In the genomic region with DNA sequence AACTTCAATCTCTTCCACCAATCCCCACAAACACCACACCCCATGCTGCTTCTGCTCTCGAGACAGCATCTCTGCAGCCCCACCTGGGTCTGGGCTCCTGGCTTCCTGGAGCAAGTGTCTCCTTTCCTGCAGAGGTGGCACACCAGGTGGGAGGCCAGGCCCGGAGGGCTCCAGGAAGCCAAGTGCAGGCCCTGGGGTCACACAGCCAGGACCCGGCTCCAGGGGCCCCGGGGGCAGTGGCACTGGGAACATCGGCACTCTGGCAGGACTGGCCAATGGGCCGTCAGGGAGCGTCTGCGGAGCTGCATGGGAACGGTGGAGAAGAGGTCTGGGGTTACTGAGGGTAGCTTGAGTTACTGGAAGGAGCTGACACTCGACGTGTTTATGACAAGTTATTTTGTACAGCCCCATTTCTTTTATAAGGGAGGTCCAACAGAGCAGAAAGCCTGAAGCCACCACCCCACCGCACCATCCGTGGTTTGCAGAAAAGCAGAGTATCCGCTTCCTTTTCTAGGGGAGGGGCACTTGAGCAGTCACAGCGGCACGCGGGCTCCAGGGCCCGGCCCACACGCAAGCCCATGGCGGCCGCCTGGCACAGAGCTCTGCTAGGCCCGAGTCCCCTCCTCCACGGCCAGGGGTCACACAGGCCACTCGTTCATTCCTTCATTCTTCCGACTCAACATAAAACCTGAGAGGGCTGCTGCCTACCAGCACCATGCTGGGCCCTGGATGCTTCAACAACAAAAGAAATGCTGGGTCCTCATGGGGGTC, we compare ENCODE assay signal across 21 cellular contexts. TPM values are rescaled to one million over a fixed set of nuclear protein-coding genes. Genes with fewer than 3 reads are reported as not detected.
A peak's percentile ranks its signal among the peaks of the same experiment; 100 is the strongest.
DNase-seq lines count a peak whose midpoint lies in the region; ATAC-seq, FAIRE-seq and TF ChIP-seq lines count a peak whose summit lies in the region.
"Had no signal": no experiment of that assay in that cellular context is flagged by ENCODE, and none has a peak within 500 bp of the region (broad histone marks: within the 10 kb centered on the region; RNA-seq: fewer than 3 reads in every experiment).

No MANE protein-coding gene starts in this region.

- H3K14ac ChIP-seq in H1 (ENCODE audit: insufficient read length) (no peak overlapping the region), neuronal stem cell (ENCODE audit: low read length) (no peak overlapping the region)

- no peaks in the 10 kb centered on the region for H3K79me2 ChIP-seq in H1 (ENCODE audit: control insufficient read depth in 1 of 2, insufficient read depth in 2 of 2, low read length in 2 of 2)

- H4K91ac ChIP-seq in H1 (replicated peaks; ENCODE audit: insufficient read length, low read length) (no peak overlapping the region), neuronal stem cell (ENCODE audit: low read depth, low read length, poor library complexity) (no peak overlapping the region)

- no peaks in the 10 kb centered on the region for H3K79me1 ChIP-seq in H1 (ENCODE audit: low read depth, low read length)
- peaks cover 2% of the 10 kb centered on the region for H3K79me1 ChIP-seq in neuronal stem cell (ENCODE audit: low read depth, low read length)

- CTCF ChIA-PET in H1 (lab: Charles Lee; ENCODE audit: partially characterized antibody): interaction anchor here (1.3 to 1.7 kb wide), 4 partner anchors 9 to 31 kb away, joined by 3 to 6 read pairs (median 4); a partner anchor contains a TSS

- H2AK5ac ChIP-seq in H1 (ENCODE audit: low read depth, low read length) (no peak overlapping the region), neuronal stem cell (ENCODE audit: low read depth, low read length) (no peak overlapping the region)

- POLR2A ChIA-PET in H1 (lab: Charles Lee; ENCODE audit: partially characterized antibody): interaction anchor here (1.0 to 2.1 kb wide), 5 partner anchors 12 to 65 kb away, joined by 3 to 10 read pairs (median 3); no protein-coding TSS in a partner anchor

- TF ChIP-seq POLR2A in H1 (IDR thresholded peaks at IDR 0.05; ENCODE audit: control extremely low read depth in 1 of 2, low read depth in 2 of 2, low read length in 2 of 2): no peak

- peak; percentile 15 to 18 for ATAC-seq in lower lobe of right lung
- ATAC-seq: Right ventricle myocardium inferior had no signal

- FAIRE-seq in H1 (lab: Jason Lieb, UNC): no peak
- FAIRE-seq: GM12891 had no signal

- WGBS in H1 (ENCODE audit: extremely low coverage in 1 of 2, insufficient coverage in 1 of 2, insufficient read length in 1 of 2, insufficient replicate concordance in 2 of 2, low coverage in 1 of 2, low lambda C conversion rate in 2 of 2, missing lambda C conversion rate in 1 of 2), 2 experiments: 95% methylated on average over 25 of the region's 25 CpGs; no CpG with 5 or more reads in 1 of the 2 experiments
- WGBS in neuronal stem cell (ENCODE audit: extremely low coverage in 2 of 2, insufficient read length in 2 of 2, insufficient replicate concordance in 1 of 2), 2 donors: no CpG with 5 or more reads among the region's 25 CpGs

- H3K4me1 ChIP-seq in BLaER1 treated with 17β-estradiol and CSF1 and Interleukin-3, amounts not matched to agents 10 nM and 100 nM: peaks cover 19 to 68% (median 65%) of the 10 kb centered on the region in 10 experiments
- H3K4me1 ChIP-seq in H1 (replicated peaks in 1 of 4; ENCODE audit: control insufficient read depth in 3 of 4, insufficient read depth in 4 of 4, low read length in 3 of 4): no peaks in the 10 kb centered on the region
- H3K4me1 ChIP-seq in lower lobe of right lung: no peaks in the 10 kb centered on the region
- no peaks in the 10 kb centered on the region for H3K4me1 ChIP-seq in neuronal stem cell (ENCODE audit: control insufficient read depth in 2 of 2, insufficient read depth in 1 of 2, low read depth in 1 of 2, low read length in 2 of 2)
- no peaks in the 10 kb centered on the region for H3K4me1 ChIP-seq in ascending aorta
- H3K4me1 ChIP-seq: BE2C, HAP-1, Peyer's patch, SJSA1 had no signal

- no peak overlapping the region for H2BK20ac ChIP-seq in H1 (ENCODE audit: low read length)

- no peak overlapping the region for H3K23ac ChIP-seq in H1 (ENCODE audit: insufficient read length)
- no peak overlapping the region for H3K23ac ChIP-seq in neuronal stem cell (ENCODE audit: low read depth, low read length, poor library complexity)

- H4K20me1 ChIP-seq in BLaER1 treated with 17β-estradiol and CSF1 and Interleukin-3, amounts not matched to agents 10 nM and 100 nM: peaks cover 57 to 100% (median 88%) of the 10 kb centered on the region in 11 experiments
- H4K20me1 ChIP-seq in H1 (replicated peaks in 1 of 2; ENCODE audit: control insufficient read depth in 1 of 2, insufficient read depth in 2 of 2, low read length in 2 of 2): peaks cover 0 to 19% of the 10 kb centered on the region in 2 experiments

- H3K18ac ChIP-seq in H1 (ENCODE audit: extremely low read depth, low read length) (no peak overlapping the region), neuronal stem cell (ENCODE audit: low read length) (no peak overlapping the region)

- H2BK12ac ChIP-seq in H1 (ENCODE audit: low read depth, low read length): no peak overlapping the region
- H2BK12ac ChIP-seq in neuronal stem cell (ENCODE audit: low read length): no peak overlapping the region

- H3K4ac ChIP-seq in H1 (replicated peaks; ENCODE audit: insufficient read length, low read depth, low read length): no peak overlapping the region
- H3K4ac ChIP-seq in neuronal stem cell (ENCODE audit: low read length): no peak overlapping the region

- H4K5ac ChIP-seq in H1 (ENCODE audit: insufficient read length, low read depth, low read length): no peak overlapping the region

- H3K23me2 ChIP-seq in H1 (ENCODE audit: low read depth, low read length): no peaks in the 10 kb centered on the region

- peak overlapping the region in 8 of 11 experiments; percentile 37 to 69 (median 50); a peak in 15 of 22 replicates for H3K27ac ChIP-seq in BLaER1 treated with 17β-estradiol and CSF1 and Interleukin-3, amounts not matched to agents 10 nM and 100 nM
- H3K27ac ChIP-seq in H1 (ENCODE audit: low read depth, low read length) (no peak overlapping the region), lower lobe of right lung (no peak overlapping the region), neuronal stem cell (replicated peaks; ENCODE audit: low read length) (no peak overlapping the region), ascending aorta (no peak overlapping the region)
- H3K27ac ChIP-seq: Peyer's patch, SJSA1 had no signal

- H3K9ac ChIP-seq in BLaER1 treated with 17β-estradiol and CSF1 and Interleukin-3, amounts not matched to agents 10 nM and 100 nM: peak overlapping the region in 10 of 11 experiments; percentile 13 to 72 (median 52); a peak in 16 of 22 replicates
- no peak overlapping the region for H3K9ac ChIP-seq in H1 (replicated peaks in 1 of 4; ENCODE audit: extremely low read depth in 1 of 4, low read depth in 3 of 4, low read length in 3 of 4)
- H3K9ac ChIP-seq in neuronal stem cell (ENCODE audit: low read depth, low read length, poor library complexity): no peak overlapping the region

- intact Hi-C loops in lower lobe of right lung (cut with DNase I) (no loop called here), ascending aorta (cut with DNase I) (no loop called here)

- H2BK120ac ChIP-seq in H1 (replicated peaks; ENCODE audit: low read depth, low read length) (no peak overlapping the region), neuronal stem cell (ENCODE audit: low read depth, low read length) (no peak overlapping the region)

- H2BK15ac ChIP-seq in H1 (ENCODE audit: low read length): no peak overlapping the region
- H2BK15ac ChIP-seq in neuronal stem cell (ENCODE audit: low read length): no peak overlapping the region

- no peak overlapping the region for H3K56ac ChIP-seq in H1 (replicated peaks; ENCODE audit: insufficient read length, low read depth, low read length)

- no peak overlapping the region for H3K4me3 ChIP-seq in BLaER1 treated with 17β-estradiol and CSF1 and Interleukin-3, amounts not matched to agents 10 nM and 100 nM
- no peak overlapping the region for H3K4me3 ChIP-seq in H1 (ENCODE audit: extremely low read depth in 1 of 4, insufficient read depth in 2 of 4, low read depth in 3 of 4, low read length in 4 of 4)
- H3K4me3 ChIP-seq in lower lobe of right lung: no peak overlapping the region
- no peak overlapping the region for H3K4me3 ChIP-seq in neuronal stem cell (ENCODE audit: low read length in 2 of 2)
- H3K4me3 ChIP-seq in ascending aorta: no peak overlapping the region
- H3K4me3 ChIP-seq: HAP-1, Peyer's patch, SJSA1 had no signal

- H3K9me3 ChIP-seq in BLaER1 treated with 17β-estradiol and CSF1 and Interleukin-3, amounts not matched to agents 10 nM and 100 nM (replicated peaks in 1 of 11): no peaks in the 10 kb centered on the region
- H3K9me3 ChIP-seq in H1 (ENCODE audit: insufficient read depth in 2 of 2, low read depth in 1 of 2, low read length in 1 of 2): no peaks in the 10 kb centered on the region
- H3K9me3 ChIP-seq in lower lobe of right lung: no peaks in the 10 kb centered on the region
- no peaks in the 10 kb centered on the region for H3K9me3 ChIP-seq in neuronal stem cell (replicated peaks in 1 of 2; ENCODE audit: control insufficient read depth in 2 of 2, insufficient read depth in 1 of 2, low read depth in 1 of 2, low read length in 2 of 2)
- no peaks in the 10 kb centered on the region for H3K9me3 ChIP-seq in ascending aorta
- H3K9me3 ChIP-seq: BE2C, HAP-1, Peyer's patch, SJSA1 had no signal

- peak overlapping the region; percentile 16 to 94 (median 85) for H3K4me2 ChIP-seq in BLaER1 treated with 17β-estradiol and CSF1 and Interleukin-3, amounts not matched to agents 10 nM and 100 nM
- H3K4me2 ChIP-seq in H1 (ENCODE audit: insufficient read depth in 1 of 2, low read depth in 2 of 2, low read length in 2 of 2) (no peak overlapping the region), neuronal stem cell (ENCODE audit: insufficient read depth, low read length, poor library complexity, severe bottlenecking) (no peak overlapping the region)

- TF ChIP-seq EP300 in H1 (IDR thresholded peaks at IDR 0.05; ENCODE audit: borderline replicate concordance in 1 of 2, low read depth in 2 of 2, low read length in 2 of 2): no peak

- peak; percentile 14 for DNase-seq in MV-4-11 (lab: John Stamatoyannopoulos, UW)
- no peak for DNase-seq in H1 (ENCODE audit: low read depth in 1 of 2, low spot score in 2 of 2)
- DNase-seq in lower lobe of right lung: peak; percentile 36
- no peak for DNase-seq in neuronal stem cell (ENCODE audit: low spot score)
- DNase-seq in ascending aorta (ENCODE audit: low spot score in 2 of 2): no peak
- DNase-seq in islet precursor cell: no peak
- DNase-seq: BE2C; CD4-positive, alpha-beta T cell; DND-41; NCI-H1105 treated with DMSO at 0.1 percent for 48 hours; NCI-H1694; NCI-H2081; NCI-H2171 treated with DMSO at 0.1 percent for 48 hours; NCI-H524 treated with DMSO at 0.1 percent for 48 hours; NCI-H82; Peyer's patch had no signal

- H4K8ac ChIP-seq in H1 (ENCODE audit: extremely low read depth, insufficient read depth, low read length) (peak overlapping the region; percentile 14; the same call in 1 of the 2 replicates), neuronal stem cell (ENCODE audit: low read depth, low read length) (no peak overlapping the region)

- H3K36me3 ChIP-seq in BLaER1 treated with 17β-estradiol and CSF1 and Interleukin-3, amounts not matched to agents 10 nM and 100 nM: peaks cover 86 to 100% (median 95%) of the 10 kb centered on the region in 11 experiments
- peaks cover 28 to 59% (median 55%) of the 10 kb centered on the region in 4 experiments for H3K36me3 ChIP-seq in H1 (ENCODE audit: control insufficient read depth in 2 of 4, insufficient read depth in 4 of 4, low read length in 3 of 4)
- peaks cover 98% of the 10 kb centered on the region for H3K36me3 ChIP-seq in lower lobe of right lung
- peaks cover 57 to 90% of the 10 kb centered on the region in 2 donors for H3K36me3 ChIP-seq in neuronal stem cell (replicated peaks in 1 of 2; ENCODE audit: control insufficient read depth in 2 of 2, insufficient read depth in 2 of 2, low read length in 2 of 2)
- peaks cover 79 to 100% of the 10 kb centered on the region in 2 donors for H3K36me3 ChIP-seq in ascending aorta

- TF ChIP-seq RAD21 in H1 (IDR thresholded peaks at IDR 0.05 in 1 of 2, conservative IDR thresholded peaks at IDR 0.05 in 1 of 2; ENCODE audit: low read depth in 2 of 2, low read length in 2 of 2): no peak

- H2BK5ac ChIP-seq in H1 (ENCODE audit: low read depth, low read length) (no peak overlapping the region), neuronal stem cell (ENCODE audit: low read length) (no peak overlapping the region)

- no peaks in the 10 kb centered on the region for H3K27me3 ChIP-seq in BLaER1 treated with 17β-estradiol and CSF1 and Interleukin-3, amounts not matched to agents 10 nM and 100 nM
- H3K27me3 ChIP-seq in H1 (replicated peaks in 1 of 4; ENCODE audit: control insufficient read depth in 3 of 4, extremely low read depth in 1 of 4, insufficient read depth in 3 of 4, low read length in 3 of 4) (no peaks in the 10 kb centered on the region), lower lobe of right lung (ENCODE audit: low read depth) (no peaks in the 10 kb centered on the region), neuronal stem cell (ENCODE audit: control insufficient read depth in 3 of 3, insufficient read depth in 3 of 3, low read depth in 1 of 3, low read length in 3 of 3) (no peaks in the 10 kb centered on the region), ascending aorta (no peaks in the 10 kb centered on the region)
- H3K27me3 ChIP-seq: BE2C, Peyer's patch, SJSA1 had no signal

- TF ChIP-seq CTCF in H1 (IDR thresholded peaks at IDR 0.05; ENCODE audit: control extremely low read depth in 1 of 3, insufficient read depth in 1 of 3, low read depth in 1 of 3, low read length in 3 of 3): no peak
- no peak for TF ChIP-seq CTCF in lower lobe of right lung (IDR thresholded peaks at IDR 0.05)
- no peak for TF ChIP-seq CTCF in ascending aorta (IDR thresholded peaks at IDR 0.05)

- H2AFZ ChIP-seq in H1 (ENCODE audit: low read length) (no peak overlapping the region), neuronal stem cell (ENCODE audit: low read length) (no peak overlapping the region)

RNA-seq across cellular contexts. Expression of a gene that starts 14.6 kb away (rescaled TPM):
- total RNA-seq in H1 (2021; fragmentation: NEBNext Ultra II Directional; extraction: Animal tissue kit (Norgen Biotek cat#: 25700)): 11.3 and 11.5 TPM in 2 replicates
- 8.7 and 14.3 TPM in 2 replicates for polyA plus RNA-seq in H1 (2011; rRNA removed)
- 9.6 TPM for polyA plus RNA-seq in H1 (2011; cell fraction: cytosol; rRNA removed)
- polyA plus RNA-seq in H1 (2011; cell fraction: nucleus; rRNA removed): 42.3 TPM
- 6.3 to 11.1 TPM (median 9.2 TPM) in 4 replicates for polyA plus RNA-seq in H1 (2012, experiment 1 of 2)
- polyA plus RNA-seq in H1 (2012, experiment 2 of 2): 5.9 TPM
- 7.4 TPM for polyA plus RNA-seq in H1 (2013, experiment 1 of 2)
- polyA plus RNA-seq in H1 (2013, experiment 2 of 2): 7.1 TPM
- 3.2 and 4.8 TPM in 2 replicates for polyA minus RNA-seq in H1 (2011; rRNA and poly(A)+ RNA removed)
- 5.7 TPM for polyA minus RNA-seq in H1 (2011; cell fraction: cytosol; rRNA and poly(A)+ RNA removed)
- 11.1 TPM for polyA minus RNA-seq in H1 (2011; cell fraction: nucleus; rRNA and poly(A)+ RNA removed)
- total RNA-seq in lower lobe of right lung (13.8 TPM), ascending aorta (20.2 TPM)
- polyA plus RNA-seq in neuronal stem cell (2013, experiment 1 of 2): 17.9 TPM
- 17.2 TPM for polyA plus RNA-seq in neuronal stem cell (2013, experiment 2 of 2)

RNA-seq across cellular contexts. Expression of a gene that starts 28.6 kb away (rescaled TPM):
- total RNA-seq in H1 (2021; fragmentation: NEBNext Ultra II Directional; extraction: Animal tissue kit (Norgen Biotek cat#: 25700)): 47.1 and 49.0 TPM in 2 replicates
- polyA plus RNA-seq in H1 (2011; rRNA removed): 21.6 and 25.1 TPM in 2 replicates
- polyA plus RNA-seq in H1 (2011; cell fraction: cytosol; rRNA removed): 14.2 TPM
- 48.6 TPM for polyA plus RNA-seq in H1 (2011; cell fraction: nucleus; rRNA removed)
- 37.5 to 42.3 TPM (median 39.5 TPM) in 4 replicates for polyA plus RNA-seq in H1 (2012, experiment 1 of 2)
- polyA plus RNA-seq in H1 (2012, experiment 2 of 2): 38.1 TPM
- 26.8 TPM for polyA plus RNA-seq in H1 (2013, experiment 1 of 2)
- 24.9 TPM for polyA plus RNA-seq in H1 (2013, experiment 2 of 2)
- polyA minus RNA-seq in H1 (2011; rRNA and poly(A)+ RNA removed): 20.7 and 22.0 TPM in 2 replicates
- polyA minus RNA-seq in H1 (2011; cell fraction: cytosol; rRNA and poly(A)+ RNA removed): 27.2 TPM
- polyA minus RNA-seq in H1 (2011; cell fraction: nucleus; rRNA and poly(A)+ RNA removed): 24.2 TPM
- 66.5 TPM for total RNA-seq in lower lobe of right lung
- polyA plus RNA-seq in neuronal stem cell (2013, experiment 1 of 2): 14.7 TPM
- polyA plus RNA-seq in neuronal stem cell (2013, experiment 2 of 2): 15.9 TPM
- total RNA-seq in ascending aorta: 66.1 TPM

RNA-seq across cellular contexts. Expression of a gene that starts 43.8 kb away (rescaled TPM):
- 88.2 and 89.2 TPM in 2 replicates for total RNA-seq in H1 (2021; fragmentation: NEBNext Ultra II Directional; extraction: Animal tissue kit (Norgen Biotek cat#: 25700))
- polyA plus RNA-seq in H1 (2011; rRNA removed): 60.0 and 78.1 TPM in 2 replicates
- polyA plus RNA-seq in H1 (2011; cell fraction: cytosol; rRNA removed): 75.6 TPM
- polyA plus RNA-seq in H1 (2011; cell fraction: nucleus; rRNA removed): 166 TPM
- polyA plus RNA-seq in H1 (2012, experiment 1 of 2): 66.9 to 110 TPM (median 91.3 TPM) in 4 replicates
- 120 TPM for polyA plus RNA-seq in H1 (2012, experiment 2 of 2)
- 61.4 TPM for polyA plus RNA-seq in H1 (2013, experiment 1 of 2)
- polyA plus RNA-seq in H1 (2013, experiment 2 of 2): 54.4 TPM
- polyA minus RNA-seq in H1 (2011; rRNA and poly(A)+ RNA removed): 41.6 and 48.9 TPM in 2 replicates
- polyA minus RNA-seq in H1 (2011; cell fraction: cytosol; rRNA and poly(A)+ RNA removed): 27.4 TPM
- 40.3 TPM for polyA minus RNA-seq in H1 (2011; cell fraction: nucleus; rRNA and poly(A)+ RNA removed)
- total RNA-seq in lower lobe of right lung (43.2 TPM), ascending aorta (69.1 TPM)
- polyA plus RNA-seq in neuronal stem cell (2013, experiment 1 of 2): 37.1 TPM
- polyA plus RNA-seq in neuronal stem cell (2013, experiment 2 of 2): 37.8 TPM

RNA-seq across cellular contexts. Expression of a gene that starts 43.8 kb away (rescaled TPM):
- 102 and 110 TPM in 2 replicates for total RNA-seq in H1 (2021; fragmentation: NEBNext Ultra II Directional; extraction: Animal tissue kit (Norgen Biotek cat#: 25700))
- 65.2 and 80.3 TPM in 2 replicates for polyA plus RNA-seq in H1 (2011; rRNA removed)
- polyA plus RNA-seq in H1 (2011; cell fraction: cytosol; rRNA removed): 77.5 TPM
- polyA plus RNA-seq in H1 (2011; cell fraction: nucleus; rRNA removed): 237 TPM
- 82.6 to 103 TPM (median 92.1 TPM) in 4 replicates for polyA plus RNA-seq in H1 (2012, experiment 1 of 2)
- 74.3 TPM for polyA plus RNA-seq in H1 (2012, experiment 2 of 2)
- polyA plus RNA-seq in H1 (2013, experiment 1 of 2): 89.2 TPM
- polyA plus RNA-seq in H1 (2013, experiment 2 of 2): 84.8 TPM
- polyA minus RNA-seq in H1 (2011; rRNA and poly(A)+ RNA removed): 30.7 and 44.1 TPM in 2 replicates
- 46.9 TPM for polyA minus RNA-seq in H1 (2011; cell fraction: cytosol; rRNA and poly(A)+ RNA removed)
- polyA minus RNA-seq in H1 (2011; cell fraction: nucleus; rRNA and poly(A)+ RNA removed): 59.4 TPM
- total RNA-seq in lower lobe of right lung (34.3 TPM), ascending aorta (27.7 TPM)
- polyA plus RNA-seq in neuronal stem cell (2013, experiment 1 of 2): 53.7 TPM
- 51.2 TPM for polyA plus RNA-seq in neuronal stem cell (2013, experiment 2 of 2)

RNA-seq across cellular contexts. Expression of a gene that starts 54.2 kb away (rescaled TPM):
- 15.1 and 18.1 TPM in 2 replicates for total RNA-seq in H1 (2021; fragmentation: NEBNext Ultra II Directional; extraction: Animal tissue kit (Norgen Biotek cat#: 25700))
- polyA plus RNA-seq in H1 (2011; rRNA removed): 6.9 and 10.0 TPM in 2 replicates
- polyA plus RNA-seq in H1 (2011; cell fraction: cytosol; rRNA removed): 8.1 TPM
- 36.1 TPM for polyA plus RNA-seq in H1 (2011; cell fraction: nucleus; rRNA removed)
- 9.7 to 16.5 TPM (median 15.3 TPM) in 4 replicates for polyA plus RNA-seq in H1 (2012, experiment 1 of 2)
- polyA plus RNA-seq in H1 (2012, experiment 2 of 2): 9.6 TPM
- polyA plus RNA-seq in H1 (2013, experiment 1 of 2): 10.1 TPM
- 9.2 TPM for polyA plus RNA-seq in H1 (2013, experiment 2 of 2)
- polyA minus RNA-seq in H1 (2011; rRNA and poly(A)+ RNA removed): 4.4 and 4.5 TPM in 2 replicates
- polyA minus RNA-seq in H1 (2011; cell fraction: cytosol; rRNA and poly(A)+ RNA removed): 4.9 TPM
- 8.9 TPM for polyA minus RNA-seq in H1 (2011; cell fraction: nucleus; rRNA and poly(A)+ RNA removed)
- total RNA-seq in lower lobe of right lung (7.4 TPM), ascending aorta (9.4 TPM)
- 7.2 TPM for polyA plus RNA-seq in neuronal stem cell (2013, experiment 1 of 2)
- 7.1 TPM for polyA plus RNA-seq in neuronal stem cell (2013, experiment 2 of 2)

Comparison
In these comparisons a context has a peak if more than half of its experiments do, and no peak if none do; other contexts are left out.
1. H3K27ac ChIP-seq: peak in BLaER1 treated with 17β-estradiol and CSF1 and Interleukin-3, amounts not matched to agents 10 nM and 100 nM (8 of 11); none in H1 (single experiment), lower lobe of right lung (single experiment), neuronal stem cell (single experiment) and ascending aorta (0 of 2).
2. H3K4me2 ChIP-seq: peak in BLaER1 treated with 17β-estradiol and CSF1 and Interleukin-3, amounts not matched to agents 10 nM and 100 nM (11 of 11); none in H1 (0 of 2) and neuronal stem cell (single experiment).
3. H3K9ac ChIP-seq: peak in BLaER1 treated with 17β-estradiol and CSF1 and Interleukin-3, amounts not matched to agents 10 nM and 100 nM (10 of 11); none in H1 (0 of 4) and neuronal stem cell (single experiment).
4. DNase-seq: peak in MV-4-11 (single experiment) and lower lobe of right lung (single experiment); none in H1 (0 of 2), neuronal stem cell (single experiment), ascending aorta (0 of 2) and islet precursor cell (single experiment).